1 cellular context compared by ENCODE assay signal in genomic region chr22:37817705-37818311, GRCh38.
TF ChIP-seq lines count a peak whose summit lies in the region.

No MANE protein-coding gene starts in this region.

TF ChIP-seq in HepG2, 621 proteins besides CTCF, POLR2A, EP300 and RAD21 (continued from another document and continues in another):
- TF ChIP-seq PREB (CRISPR knock-in tag; IDR thresholded peaks at IDR 0.05), result no peak
- TF ChIP-seq DPF2 (CRISPR knock-in tag; IDR thresholded peaks at IDR 0.05; ENCODE audit: borderline replicate concordance, low read depth), result no peak
- TF ChIP-seq ZZZ3 (CRISPR knock-in tag; IDR thresholded peaks at IDR 0.05; ENCODE audit: borderline replicate concordance), result no peak
- TF ChIP-seq KLF16 (CRISPR knock-in tag; IDR thresholded peaks at IDR 0.05), result peak in 1 of 2 experiments; percentile 95; a peak in 2 of 4 replicates
- peak; percentile 47 for TF ChIP-seq TBL1XR1 (IDR thresholded peaks at IDR 0.05; ENCODE audit: borderline replicate concordance, low read length, partially characterized antibody)
- TF ChIP-seq ZFX (CRISPR knock-in tag; IDR thresholded peaks at IDR 0.05; ENCODE audit: low read depth), result peak; percentile 94
- TF ChIP-seq ELF1 (CRISPR knock-in tag; IDR thresholded peaks at IDR 0.05), result no peak; the same call in 1 of the 2 replicates
- peak; percentile 57 for TF ChIP-seq NR2F6 (IDR thresholded peaks at IDR 0.05)
- TF ChIP-seq NR2F6 (CRISPR knock-in tag; IDR thresholded peaks at IDR 0.05), result peak; percentile 81
- no peak for TF ChIP-seq SRY (CRISPR knock-in tag; IDR thresholded peaks at IDR 0.05)
- TF ChIP-seq ARNT (IDR thresholded peaks at IDR 0.05), result no peak
- peak; percentile 47; the same call in 1 of the 2 replicates for TF ChIP-seq HINFP (CRISPR knock-in tag; IDR thresholded peaks at IDR 0.05; ENCODE audit: low read depth)
- peak; percentile 75; the same call in 1 of the 2 replicates for TF ChIP-seq ZNF33A (CRISPR knock-in tag; IDR thresholded peaks at IDR 0.05; ENCODE audit: borderline replicate concordance)
- TF ChIP-seq MIER2 (CRISPR knock-in tag; IDR thresholded peaks at IDR 0.05), result peak; percentile 45; the same call in 1 of the 2 replicates
- peak; percentile 88 for TF ChIP-seq PAXIP1 (CRISPR knock-in tag; conservative IDR thresholded peaks at IDR 0.05)
- peak; percentile 19; the same call in 1 of the 2 replicates for TF ChIP-seq ZNF644 (CRISPR knock-in tag; IDR thresholded peaks at IDR 0.05; ENCODE audit: low read depth)
- TF ChIP-seq TMF1 (CRISPR knock-in tag; IDR thresholded peaks at IDR 0.05; ENCODE audit: low read depth), result no peak
- TF ChIP-seq MAZ (IDR thresholded peaks at IDR 0.05; ENCODE audit: borderline replicate concordance, low read depth, low read length), result peak; percentile 93
- peak; percentile 96 for TF ChIP-seq MAZ (CRISPR knock-in tag; IDR thresholded peaks at IDR 0.05; ENCODE audit: low read depth)
- TF ChIP-seq THYN1 (CRISPR knock-in tag; IDR thresholded peaks at IDR 0.05; ENCODE audit: borderline replicate concordance, low read depth), result no peak
- no peak for TF ChIP-seq MBD4 (IDR thresholded peaks at IDR 0.05; ENCODE audit: borderline replicate concordance, low read length)
- no peak for TF ChIP-seq TEF (CRISPR knock-in tag; IDR thresholded peaks at IDR 0.05)
- 0 out of 2 replicates have a peak, but pooled peaks have one; percentile 72 for TF ChIP-seq TSC22D2 (CRISPR knock-in tag; IDR thresholded peaks at IDR 0.05; ENCODE audit: borderline replicate concordance)
- peak; percentile 79 for TF ChIP-seq TBX2 (CRISPR knock-in tag; IDR thresholded peaks at IDR 0.05; ENCODE audit: borderline replicate concordance)
- no peak for TF ChIP-seq KAT2B (IDR thresholded peaks at IDR 0.05; ENCODE audit: borderline replicate concordance, low read depth, low read length)
- TF ChIP-seq NR2F1 (CRISPR knock-in tag; IDR thresholded peaks at IDR 0.05), result peak in 1 of 2 experiments; percentile 62; a peak in 1 of 4 replicates
- no peak for TF ChIP-seq ZBTB42 (CRISPR knock-in tag; IDR thresholded peaks at IDR 0.05)
- peak; percentile 87 for TF ChIP-seq ZNF580 (CRISPR knock-in tag; IDR thresholded peaks at IDR 0.05; ENCODE audit: borderline replicate concordance, low read depth)
- no peak for TF ChIP-seq GLI4 (CRISPR knock-in tag; IDR thresholded peaks at IDR 0.05; ENCODE audit: borderline replicate concordance)
- peak; percentile 72; the same call in 1 of the 2 replicates for TF ChIP-seq ZNF614 (CRISPR knock-in tag; IDR thresholded peaks at IDR 0.05; ENCODE audit: borderline replicate concordance)
- peak; percentile 82; the same call in 1 of the 2 replicates for TF ChIP-seq ZMYM4 (CRISPR knock-in tag; IDR thresholded peaks at IDR 0.05)
- peak; percentile 81 to 84; a peak in 3 of 4 replicates for TF ChIP-seq HMGXB4 (CRISPR knock-in tag; IDR thresholded peaks at IDR 0.05; ENCODE audit: borderline replicate concordance in 1 of 2, low read depth in 1 of 2)
- TF ChIP-seq CREB1 (IDR thresholded peaks at IDR 0.05), result no peak
- TF ChIP-seq CREB1 (CRISPR knock-in tag; IDR thresholded peaks at IDR 0.05), result peak; percentile 61; the same call in 1 of the 2 replicates
- TF ChIP-seq IRF1 (CRISPR knock-in tag; IDR thresholded peaks at IDR 0.05; ENCODE audit: low read depth), result no peak
- peak; percentile 79; the same call in 1 of the 2 replicates for TF ChIP-seq KLF12 (CRISPR knock-in tag; IDR thresholded peaks at IDR 0.05; ENCODE audit: borderline replicate concordance)
- TF ChIP-seq MYPOP (CRISPR knock-in tag; IDR thresholded peaks at IDR 0.05), result no peak; the same call in 1 of the 2 replicates
- peak; percentile 93 for TF ChIP-seq SALL1 (CRISPR knock-in tag; IDR thresholded peaks at IDR 0.05)
- TF ChIP-seq ZFP1 (CRISPR knock-in tag; IDR thresholded peaks at IDR 0.05), result 0 out of 2 replicates have a peak, but pooled peaks have one; percentile 67
- TF ChIP-seq RBM22 (optimal IDR thresholded peaks at IDR 0.05; ENCODE audit: low read length), result no peak
- TF ChIP-seq ZNF850 (CRISPR knock-in tag; conservative IDR thresholded peaks at IDR 0.05), result no peak; the same call in 1 of the 2 replicates
- no peak for TF ChIP-seq ZNF75D (CRISPR knock-in tag; IDR thresholded peaks at IDR 0.05; ENCODE audit: borderline replicate concordance)
- no peak for TF ChIP-seq RFX3 (CRISPR knock-in tag; IDR thresholded peaks at IDR 0.05)
- TF ChIP-seq PPARG (CRISPR knock-in tag; conservative IDR thresholded peaks at IDR 0.05), result no peak; the same call in 1 of the 2 replicates
- no peak for TF ChIP-seq HNRNPK (IDR thresholded peaks at IDR 0.05; ENCODE audit: low read depth, low read length, poor library complexity, severe bottlenecking)
- TF ChIP-seq ZNF331 (CRISPR knock-in tag; IDR thresholded peaks at IDR 0.05), result peak; percentile 77; the same call in 1 of the 2 replicates
- TF ChIP-seq ZNF143 (CRISPR knock-in tag; IDR thresholded peaks at IDR 0.05), result 0 out of 2 replicates have a peak, but pooled peaks have one; percentile 40
- TF ChIP-seq ARID4A (CRISPR knock-in tag; IDR thresholded peaks at IDR 0.05; ENCODE audit: borderline replicate concordance), result peak; percentile 88; the same call in 1 of the 2 replicates
- TF ChIP-seq DMTF1 (CRISPR knock-in tag; IDR thresholded peaks at IDR 0.05), result no peak
